In the genomic region with DNA sequence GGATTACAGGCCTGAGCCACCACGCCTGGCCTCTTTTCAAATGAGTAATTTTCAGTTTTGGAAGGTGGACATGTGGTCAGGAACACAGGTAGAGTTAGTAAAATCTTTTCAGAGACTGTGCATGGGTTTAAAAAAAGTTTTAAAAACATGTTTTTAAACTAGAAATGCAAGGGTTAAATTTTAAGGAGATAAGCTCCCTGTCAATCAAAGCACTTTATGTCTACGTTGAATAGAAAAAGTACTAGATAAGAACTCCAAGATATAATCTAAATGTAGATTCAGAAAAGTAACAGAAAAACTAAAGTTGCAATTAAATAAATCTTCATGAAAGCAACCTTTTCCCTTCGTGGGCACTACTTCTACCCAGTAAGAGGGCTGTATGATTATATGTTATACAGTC, we compare ENCODE assay signal across 31 cellular contexts.
DNase-seq lines count a peak whose midpoint lies in the region; ATAC-seq, FAIRE-seq and TF ChIP-seq lines count a peak whose summit lies in the region.
"Had no signal": no experiment of that assay in that cellular context is flagged by ENCODE, and none has a peak within 500 bp of the region (broad histone marks: within the 10 kb centered on the region; RNA-seq: fewer than 3 reads in every experiment).

No MANE protein-coding gene starts in this region.

- POLR2A ChIA-PET in HEK293T (lab: Yijun Ruan, JAX) (no interaction called here), K562 (lab: Yijun Ruan, JAX) (interaction anchor here (0.6 kb wide), 1 partner anchor 567 kb away, joined by 3 read pairs; no protein-coding TSS in a partner anchor)

- no peak overlapping the region for H3K27ac ChIP-seq in K562 (ENCODE audit: extremely low read depth, low read depth, low read length)
- no peak overlapping the region for H3K27ac ChIP-seq in MM.1S (ENCODE audit: low read length)
- H3K27ac ChIP-seq: 22Rv1; A549; BLaER1; BLaER1 treated with 17β-estradiol and CSF1 and Interleukin-3, amounts not matched to agents 10 nM and 100 nM; C4-2B had no signal

- FAIRE-seq in K562 (lab: Jason Lieb, UNC) = no peak
- FAIRE-seq: A204.1, A549, D721Med had no signal

- H2AFZ ChIP-seq in K562 (ENCODE audit: low read depth, low read length) = no peak overlapping the region
- no peak overlapping the region for H2AFZ ChIP-seq in MM.1S (ENCODE audit: low read length)

- BruUV-seq in K562 (replicated peaks; lab: Mats Ljungman, UMichigan) = no TSS peak

- H3K4me3 ChIP-seq in K562 (no peak overlapping the region), MM.1S (ENCODE audit: low read length) (no peak overlapping the region)
- H3K4me3 ChIP-seq: A549; BLaER1; BLaER1 treated with 17β-estradiol and CSF1 and Interleukin-3, amounts not matched to agents 10 nM and 100 nM had no signal

- no peaks in the 10 kb centered on the region for H3K9me3 ChIP-seq in K562 (replicated peaks; ENCODE audit: control insufficient read depth, insufficient read depth, low read depth, low read length)
- H3K9me3 ChIP-seq in MM.1S (replicated peaks; ENCODE audit: insufficient read depth, low read length) = no peaks in the 10 kb centered on the region
- H3K9me3 ChIP-seq: A549; BE2C; BLaER1; BLaER1 treated with 17β-estradiol and CSF1 and Interleukin-3, amounts not matched to agents 10 nM and 100 nM; Caco-2 had no signal

- in situ Hi-C loops in K562 (cut with MboI) = no loop called here

- H3K4me1 ChIP-seq in K562 (replicated peaks in 1 of 2; ENCODE audit: control insufficient read depth in 2 of 2, insufficient read depth in 2 of 2, low read length in 2 of 2) = no peaks in the 10 kb centered on the region
- no peaks in the 10 kb centered on the region for H3K4me1 ChIP-seq in MM.1S (ENCODE audit: low read length)
- H3K4me1 ChIP-seq: BE2C, BLaER1 had no signal

- H3K9ac ChIP-seq in K562 (ENCODE audit: insufficient read depth in 1 of 2, low read depth in 2 of 2, low read length in 2 of 2) (no peak overlapping the region), MM.1S (ENCODE audit: low read length) (no peak overlapping the region)
- H3K9ac ChIP-seq: BLaER1; BLaER1 treated with 17β-estradiol and CSF1 and Interleukin-3, amounts not matched to agents 10 nM and 100 nM had no signal

- H3K79me2 ChIP-seq in K562 (ENCODE audit: control insufficient read depth, insufficient read depth, low read length) (no peaks in the 10 kb centered on the region), MM.1S (ENCODE audit: low read length) (no peaks in the 10 kb centered on the region)

- TF ChIP-seq EP300 in K562 (IDR thresholded peaks at IDR 0.05; ENCODE audit: low read length) = no peak

- intact Hi-C loops in K562 (cut with micrococcal nuclease) = no loop called here

- no peak for ATAC-seq in K562
- ATAC-seq: A549; CD8-positive, alpha-beta T cell had no signal

- H3K36me3 ChIP-seq in K562 (ENCODE audit: control insufficient read depth, insufficient read depth, low read length) (peaks cover 64% of the 10 kb centered on the region; the same call in 2 of the 3 replicates), MM.1S (replicated peaks; ENCODE audit: insufficient read depth, low read length) (no peaks in the 10 kb centered on the region; the same call in 1 of the 2 replicates)
- H3K36me3 ChIP-seq: BE2C had no signal

- H3F3A ChIP-seq in MM.1S (ENCODE audit: insufficient read depth, low read length) = no peaks in the 10 kb centered on the region

- TF ChIP-seq POLR2A in K562 (conservative IDR thresholded peaks at IDR 0.05) = no peak

- no peaks in the 10 kb centered on the region for H3K9me2 ChIP-seq in MM.1S (replicated peaks; ENCODE audit: insufficient read depth, low read length)

- no peaks in the 10 kb centered on the region for H4K20me1 ChIP-seq in K562 (replicated peaks; ENCODE audit: control insufficient read depth, insufficient read depth, low read length)
- H4K20me1 ChIP-seq in MM.1S (ENCODE audit: insufficient read depth, low read length) = no peaks in the 10 kb centered on the region
- H4K20me1 ChIP-seq: BLaER1; BLaER1 treated with 17β-estradiol and CSF1 and Interleukin-3, amounts not matched to agents 10 nM and 100 nM had no signal

- TF ChIP-seq CTCF in K562 (IDR thresholded peaks at IDR 0.05 in 2 of 3, conservative IDR thresholded peaks at IDR 0.05 in 1 of 3; ENCODE audit: insufficient read depth in 2 of 3, low read depth in 1 of 3, low read length in 3 of 3) = no peak
- no peak for TF ChIP-seq CTCF in MM.1S (IDR thresholded peaks at IDR 0.05; ENCODE audit: low read length)

- CTCF ChIA-PET in HEK293T (lab: Yijun Ruan, JAX) (interaction anchor here (0.7 kb wide), 1 partner anchor 200 kb away, joined by 3 read pairs; no protein-coding TSS in a partner anchor), K562 (lab: Yijun Ruan, JAX; ENCODE audit: low intra/inter-chr PET ratio) (no interaction called here)

- no peaks in the 10 kb centered on the region for H3K9me1 ChIP-seq in K562 (ENCODE audit: control insufficient read depth, insufficient read depth, low read length)

- H3K27me3 ChIP-seq in K562 (ENCODE audit: control insufficient read depth in 2 of 2, insufficient read depth in 2 of 2, low read length in 2 of 2) = no peaks in the 10 kb centered on the region
- no peaks in the 10 kb centered on the region for H3K27me3 ChIP-seq in MM.1S (replicated peaks; ENCODE audit: insufficient read depth, low read length)
- H3K27me3 ChIP-seq: BE2C; BLaER1; BLaER1 treated with 17β-estradiol and CSF1 and Interleukin-3, amounts not matched to agents 10 nM and 100 nM had no signal

- no peak overlapping the region for H3K4me2 ChIP-seq in K562 (ENCODE audit: insufficient read depth, low read length)
- no peak overlapping the region for H3K4me2 ChIP-seq in MM.1S (ENCODE audit: low read depth, low read length)
- H3K4me2 ChIP-seq: A549; BLaER1; BLaER1 treated with 17β-estradiol and CSF1 and Interleukin-3, amounts not matched to agents 10 nM and 100 nM had no signal

- no peak for DNase-seq in HEK293T (ENCODE audit: extremely low spot score)
- no peak for DNase-seq in K562 (ENCODE audit: extremely low read depth in 1 of 4, low spot score in 3 of 4)
- DNase-seq in NCI-H1694 (lab: John Stamatoyannopoulos, UW) = no peak
- no peak for DNase-seq in MM.1S
- DNase-seq: 8988T; ACHN; AML-193; BE2C; C1 segment of cervical spinal cord; Caco-2; Calu3; CD4-positive, alpha-beta memory T cell; CD4-positive, alpha-beta T cell; CD4-positive, CD25-positive, alpha-beta regulatory T cell; CD8-positive, alpha-beta memory T cell; CD8-positive, alpha-beta T cell; COR-L47; DMS 273 treated with DMSO at 0.1 percent for 48 hours; DMS153; DMS53; DMS79; DMS79 treated with DMSO at 0.1 percent for 48 hours; DND-41; EL had no signal

- no peak for TF ChIP-seq RAD21 in K562 (CRISPR knock-in tag; conservative IDR thresholded peaks at IDR 0.05 in 1 of 2, IDR thresholded peaks at IDR 0.05 in 1 of 2)

- 60% methylated on average over 3 of the region's 3 CpGs for WGBS in K562 (ENCODE audit: insufficient coverage, low coverage, missing lambda C conversion rate)

TF ChIP-seq in HEK293T, 16 proteins besides CTCF, POLR2A, EP300 and RAD21:
- TF ChIP-seq L3MBTL2 (conservative IDR thresholded peaks at IDR 0.05) = no peak
- TF ChIP-seq, protein P1, sequence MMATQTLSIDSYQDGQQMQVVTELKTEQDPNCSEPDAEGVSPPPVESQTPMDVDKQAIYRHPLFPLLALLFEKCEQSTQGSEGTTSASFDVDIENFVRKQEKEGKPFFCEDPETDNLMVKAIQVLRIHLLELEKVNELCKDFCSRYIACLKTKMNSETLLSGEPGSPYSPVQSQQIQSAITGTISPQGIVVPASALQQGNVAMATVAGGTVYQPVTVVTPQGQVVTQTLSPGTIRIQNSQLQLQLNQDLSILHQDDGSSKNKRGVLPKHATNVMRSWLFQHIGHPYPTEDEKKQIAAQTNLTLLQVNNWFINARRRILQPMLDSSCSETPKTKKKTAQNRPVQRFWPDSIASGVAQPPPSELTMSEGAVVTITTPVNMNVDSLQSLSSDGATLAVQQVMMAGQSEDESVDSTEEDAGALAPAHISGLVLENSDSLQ (IDR thresholded peaks at IDR 0.05) = peak; percentile 70

TF ChIP-seq in K562, 482 proteins besides CTCF, POLR2A, EP300 and RAD21 (continues in another document):
- no peak for TF ChIP-seq PYGO2 (tag; IDR thresholded peaks at IDR 0.05)
- TF ChIP-seq, protein P1 (IDR thresholded peaks at IDR 0.05) = peak; percentile 83
- TF ChIP-seq, protein P2, sequence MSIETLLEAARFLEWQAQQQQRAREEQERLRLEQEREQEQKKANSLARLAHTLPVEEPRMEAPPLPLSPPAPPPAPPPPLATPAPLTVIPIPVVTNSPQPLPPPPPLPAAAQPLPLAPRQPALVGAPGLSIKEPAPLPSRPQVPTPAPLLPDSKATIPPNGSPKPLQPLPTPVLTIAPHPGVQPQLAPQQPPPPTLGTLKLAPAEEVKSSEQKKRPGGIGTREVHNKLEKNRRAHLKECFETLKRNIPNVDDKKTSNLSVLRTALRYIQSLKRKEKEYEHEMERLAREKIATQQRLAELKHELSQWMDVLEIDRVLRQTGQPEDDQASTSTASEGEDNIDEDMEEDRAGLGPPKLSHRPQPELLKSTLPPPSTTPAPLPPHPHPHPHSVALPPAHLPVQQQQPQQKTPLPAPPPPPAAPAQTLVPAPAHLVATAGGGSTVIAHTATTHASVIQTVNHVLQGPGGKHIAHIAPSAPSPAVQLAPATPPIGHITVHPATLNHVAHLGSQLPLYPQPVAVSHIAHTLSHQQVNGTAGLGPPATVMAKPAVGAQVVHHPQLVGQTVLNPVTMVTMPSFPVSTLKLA (conservative IDR thresholded peaks at IDR 0.05) = no peak
